ENCODE assay signal across 10 cellular contexts in genomic region chr14:103530390-103530789, GRCh38. TPM values are rescaled to one million over a fixed set of nuclear protein-coding genes. Genes with fewer than 3 reads are reported as not detected.
DNase-seq lines count a peak whose midpoint lies in the region; ATAC-seq and TF ChIP-seq lines count a peak whose summit lies in the region.
"Had no signal": no experiment of that assay in that cellular context is flagged by ENCODE, and none has a peak within 500 bp of the region (broad histone marks: within the 10 kb centered on the region; RNA-seq: fewer than 3 reads in every experiment).

No MANE protein-coding gene starts in this region.

- no peaks in the 10 kb centered on the region for H3K9me3 Mint-ChIP-seq in activated CD8-positive, alpha-beta memory T cell treated with anti-CD3 and anti-CD28 coated beads, Interleukin-2, amount 10 ng/mL, durations not matched to agents 7 days and 5 days (ENCODE audit: low read depth)

- no peak for ATAC-seq in activated CD8-positive, alpha-beta memory T cell treated with anti-CD3 and anti-CD28 coated beads, Interleukin-2, amount 10 ng/mL, durations not matched to agents 7 days and 5 days
- no peak for ATAC-seq in T-helper 17 cell
- no peak for ATAC-seq in GM21723 (IDR thresholded peaks at IDR 0.05; ENCODE audit: unreplicated experiment)

- H3K27ac Mint-ChIP-seq in activated CD8-positive, alpha-beta memory T cell treated with anti-CD3 and anti-CD28 coated beads, Interleukin-2, amount 10 ng/mL, durations not matched to agents 7 days and 5 days = no peak overlapping the region
- H3K27ac Mint-ChIP-seq in T-helper 17 cell = peak overlapping the region; percentile 88

- no peak for TF ChIP-seq CTCF in fibroblast of the aortic adventitia (IDR thresholded peaks at IDR 0.05; ENCODE audit: insufficient read depth, low read length)

- peak; percentile 53 for DNase-seq in activated CD8-positive, alpha-beta memory T cell treated with anti-CD3 and anti-CD28 coated beads, Interleukin-2, amount 10 ng/mL, durations not matched to agents 7 days and 5 days
- no peak for DNase-seq in activated CD8-positive, alpha-beta memory T cell treated with anti-CD3 and anti-CD28 coated beads, Interleukin-2, amount 50 U/mL, for 48 hours
- DNase-seq in T-helper 17 cell (no peak), fibroblast of the aortic adventitia (ENCODE audit: low read depth) (no peak), NCI-H2196 treated with DMSO at 0.1 percent for 48 hours (lab: John Stamatoyannopoulos, UW; ENCODE audit: unreplicated experiment) (no peak)
- DNase-seq in stimulated activated CD8-positive, alpha-beta memory T cell treated with anti-CD3 and anti-CD28 coated beads, Interleukin-4, amount 100 ng/mL, for 48 hours = peak; percentile 58
- no peak for DNase-seq in effector CD4-positive, alpha-beta T cell
- DNase-seq: NCI-H1105, WERI-Rb-1 had no signal

- peaks cover 27% of the 10 kb centered on the region for H3K4me1 Mint-ChIP-seq in activated CD8-positive, alpha-beta memory T cell treated with anti-CD3 and anti-CD28 coated beads, Interleukin-2, amount 10 ng/mL, durations not matched to agents 7 days and 5 days
- H3K4me1 Mint-ChIP-seq in T-helper 17 cell = peaks cover 35% of the 10 kb centered on the region

- H3K4me3 Mint-ChIP-seq in activated CD8-positive, alpha-beta memory T cell treated with anti-CD3 and anti-CD28 coated beads, Interleukin-2, amount 10 ng/mL, durations not matched to agents 7 days and 5 days = peak overlapping the region; percentile 91
- H3K4me3 Mint-ChIP-seq in T-helper 17 cell = peak overlapping the region; percentile 95

- peak overlapping the region; percentile 96 for H3K4me3 ChIP-seq in fibroblast of the aortic adventitia (ENCODE audit: low read depth, low read length)

- no peaks in the 10 kb centered on the region for H3K9me3 ChIP-seq in T-helper 17 cell (ENCODE audit: control insufficient read depth, low read length, poor library complexity, severe bottlenecking)

- H3K27me3 Mint-ChIP-seq in activated CD8-positive, alpha-beta memory T cell treated with anti-CD3 and anti-CD28 coated beads, Interleukin-2, amount 10 ng/mL, durations not matched to agents 7 days and 5 days = no peaks in the 10 kb centered on the region
- H3K27me3 Mint-ChIP-seq in T-helper 17 cell = no peaks in the 10 kb centered on the region

- H3K36me3 Mint-ChIP-seq in activated CD8-positive, alpha-beta memory T cell treated with anti-CD3 and anti-CD28 coated beads, Interleukin-2, amount 10 ng/mL, durations not matched to agents 7 days and 5 days = no peaks in the 10 kb centered on the region
- no peaks in the 10 kb centered on the region for H3K36me3 Mint-ChIP-seq in T-helper 17 cell (ENCODE audit: low read depth)

- CTCF ChIA-PET in activated CD8-positive, alpha-beta memory T cell treated with anti-CD3 and anti-CD28 coated beads, Interleukin-2, amount 10 ng/mL, durations not matched to agents 7 days and 5 days (lab: Charles Lee) = interaction anchor here (0.8 to 2.5 kb wide), 2 partner anchors 12 to 16 kb away, joined by 3 to 8 read pairs; no protein-coding TSS in a partner anchor

RNA-seq across cellular contexts. Expression of gene TRMT61A, which starts 1.4 kb away (rescaled TPM):
- 1 to 10 TPM; 7.3 to 9.6 TPM for total RNA-seq in activated CD8-positive, alpha-beta memory T cell treated with anti-CD3 and anti-CD28 coated beads, Interleukin-2, amount 10 ng/mL, durations not matched to agents 7 days and 5 days
- total RNA-seq in T-helper 17 cell (1 to 10 TPM; 8.2 to 8.3 TPM), fibroblast of the aortic adventitia (ENCODE audit: low replicate concordance) (4.7 and 9.2 TPM in 2 replicates)

RNA-seq across cellular contexts. Expression of gene CKB, which starts 7.8 kb away (rescaled TPM):
- total RNA-seq in activated CD8-positive, alpha-beta memory T cell treated with anti-CD3 and anti-CD28 coated beads, Interleukin-2, amount 10 ng/mL, durations not matched to agents 7 days and 5 days = 1 to 10 TPM; 1.2 to 6.1 TPM
- total RNA-seq in T-helper 17 cell = 1 to 10 TPM; 7.0 to 8.0 TPM
- total RNA-seq in fibroblast of the aortic adventitia (ENCODE audit: low replicate concordance) = 17.6 and 29.3 TPM in 2 replicates

RNA-seq across cellular contexts. Expression of gene BAG5, which starts 32.1 kb away (rescaled TPM):
- 10 to 100 TPM; 29.9 to 32.3 TPM for total RNA-seq in activated CD8-positive, alpha-beta memory T cell treated with anti-CD3 and anti-CD28 coated beads, Interleukin-2, amount 10 ng/mL, durations not matched to agents 7 days and 5 days
- 10 to 100 TPM; 28.5 to 32.9 TPM for total RNA-seq in T-helper 17 cell
- 20.9 and 37.9 TPM in 2 replicates for total RNA-seq in fibroblast of the aortic adventitia (ENCODE audit: low replicate concordance)

RNA-seq across cellular contexts. Expression of gene COA8, which starts 32.4 kb away (rescaled TPM):
- 10 to 100 TPM; 29.1 to 33.5 TPM for total RNA-seq in activated CD8-positive, alpha-beta memory T cell treated with anti-CD3 and anti-CD28 coated beads, Interleukin-2, amount 10 ng/mL, durations not matched to agents 7 days and 5 days
- 10 to 100 TPM; 18.3 to 19.4 TPM for total RNA-seq in T-helper 17 cell
- 5.6 and 23.6 TPM in 2 replicates for total RNA-seq in fibroblast of the aortic adventitia (ENCODE audit: low replicate concordance)

Comparison
In these comparisons a context has a peak if more than half of its experiments do, and no peak if none do; other contexts are left out.
1. DNase-seq: peak in activated CD8-positive, alpha-beta memory T cell treated with anti-CD3 and anti-CD28 coated beads, Interleukin-2, amount 10 ng/mL, durations not matched to agents 7 days and 5 days (single experiment) and stimulated activated CD8-positive, alpha-beta memory T cell treated with anti-CD3 and anti-CD28 coated beads, Interleukin-4, amount 100 ng/mL, for 48 hours (single experiment); none in activated CD8-positive, alpha-beta memory T cell treated with anti-CD3 and anti-CD28 coated beads, Interleukin-2, amount 50 U/mL, for 48 hours (single experiment), T-helper 17 cell (0 of 3), fibroblast of the aortic adventitia (single experiment), NCI-H2196 treated with DMSO at 0.1 percent for 48 hours (single experiment) and effector CD4-positive, alpha-beta T cell (single experiment).